8 cellular contexts compared by ENCODE assay signal in genomic region chr11:89617003-89617602, GRCh38.
DNase-seq lines count a peak whose midpoint lies in the region; ATAC-seq, FAIRE-seq and TF ChIP-seq lines count a peak whose summit lies in the region.
"Not testable (repeated sequence)": the region's sequence is repeated elsewhere in the genome, so short reads cannot be mapped to it uniquely, and the experiment has no call there.

No MANE protein-coding gene starts in this region.

- not testable (repeated sequence) for H4K20me1 ChIP-seq in OCI-LY3 (ENCODE audit: insufficient read depth, low read length); keratinocyte (ENCODE audit: control insufficient read depth, extremely low read depth, insufficient read depth, low read length); neural progenitor cell (ENCODE audit: low read depth)

- TF ChIP-seq EP300 in tibial nerve (IDR thresholded peaks at IDR 0.05): not testable (repeated sequence)

- H3K9me3 Mint-ChIP-seq in neural progenitor cell: not testable (repeated sequence)

- not testable (repeated sequence) for H3K9me1 ChIP-seq in keratinocyte (ENCODE audit: control insufficient read depth, extremely low read depth, insufficient read depth, low read length)

- dilution Hi-C loops in keratinocyte (cut with MboI; ENCODE audit: extremely low pct_ligation_motif_present, low sequenced_read_pairs): not testable (repeated sequence)

- ATAC-seq in esophagus mucosa: peak; percentile 67

- not testable (repeated sequence) for H3K36me3 ChIP-seq in OCI-LY3 (replicated peaks; ENCODE audit: low read depth, low read length); keratinocyte (ENCODE audit: control insufficient read depth in 2 of 2, extremely low read depth in 1 of 2, insufficient read depth in 2 of 2, low read length in 2 of 2); neural progenitor cell; tibial nerve

- peak; percentile 25 for DNase-seq in EH (ENCODE audit: low read depth)
- DNase-seq in astrocyte of the hippocampus (ENCODE audit: low read depth, low spot score): peak; percentile 38
- DNase-seq in keratinocyte (ENCODE audit: low read depth, low spot score): not testable (repeated sequence)
- peak; percentile 18 for DNase-seq in neural progenitor cell (ENCODE audit: low spot score)
- DNase-seq in tibial nerve (ENCODE audit: low spot score in 2 of 2): peak in 1 of 2 donors; percentile 5

- H3K4me1 Mint-ChIP-seq in neural progenitor cell: peaks cover 15% of the 10 kb centered on the region

- H3K27ac ChIP-seq in OCI-LY3 (ENCODE audit: low read length); keratinocyte (ENCODE audit: control insufficient read depth, insufficient read depth, low read length); neural progenitor cell; tibial nerve: not testable (repeated sequence)

- peak; percentile 69 for FAIRE-seq in keratinocyte (lab: Jason Lieb, UNC)

- 50 to 53% methylated on average over 1 of the region's 1 CpG for WGBS in tibial nerve, 2 donors

- H3K9me3 ChIP-seq in OCI-LY3 (ENCODE audit: insufficient read depth, low read length); keratinocyte (ENCODE audit: control insufficient read depth, low read depth, low read length); neural progenitor cell (ENCODE audit: low read depth); tibial nerve: not testable (repeated sequence)

- H3K36me3 Mint-ChIP-seq in neural progenitor cell: not testable (repeated sequence)

- H3K4me1 ChIP-seq in OCI-LY3 (ENCODE audit: low read length); keratinocyte (ENCODE audit: control insufficient read depth, extremely low read depth, insufficient read depth, low read length): not testable (repeated sequence)
- peaks cover 12% of the 10 kb centered on the region for H3K4me1 ChIP-seq in neural progenitor cell
- H3K4me1 ChIP-seq in tibial nerve: peaks cover 0 to 18% (median 0%) of the 10 kb centered on the region in 4 donors

- H3K9ac ChIP-seq in OCI-LY3 (ENCODE audit: low read length); keratinocyte (ENCODE audit: control insufficient read depth, extremely low read depth, insufficient read depth, low read length); neural progenitor cell: not testable (repeated sequence)

- H2AFZ ChIP-seq in OCI-LY3 (ENCODE audit: low read depth, low read length); keratinocyte (ENCODE audit: control insufficient read depth, low read length): not testable (repeated sequence)
- H2AFZ ChIP-seq in neural progenitor cell (replicated peaks): peak overlapping the region; percentile 78

- not testable (repeated sequence) for H3F3A ChIP-seq in neural progenitor cell (ENCODE audit: low read depth)

- not testable (repeated sequence) for H3K4me3 Mint-ChIP-seq in neural progenitor cell

- peak overlapping the region; percentile 70 for H3K27ac Mint-ChIP-seq in neural progenitor cell

- H3K27me3 ChIP-seq in OCI-LY3 (ENCODE audit: low read depth, low read length); keratinocyte (ENCODE audit: control insufficient read depth, extremely low read depth, insufficient read depth, low read length); neural progenitor cell; tibial nerve: not testable (repeated sequence)

- not testable (repeated sequence) for H3K27me3 Mint-ChIP-seq in neural progenitor cell (ENCODE audit: insufficient read depth, low read depth)

- not testable (repeated sequence) for H3K79me2 ChIP-seq in OCI-LY3 (ENCODE audit: low read length); keratinocyte (ENCODE audit: control insufficient read depth, insufficient read depth, low read length); neural progenitor cell (ENCODE audit: low read depth)

- TF ChIP-seq CTCF in LNCAP (IDR thresholded peaks at IDR 0.05) (peak; percentile 59; the same call in 1 of the 2 replicates), OCI-LY3 (IDR thresholded peaks at IDR 0.05; ENCODE audit: low read depth, low read length) (peak; percentile 52), neural progenitor cell (IDR thresholded peaks at IDR 0.05) (peak; percentile 68), tibial nerve (IDR thresholded peaks at IDR 0.05) (peak; percentile 23 to 58 (median 34))
- not testable (repeated sequence) for TF ChIP-seq CTCF in keratinocyte (optimal IDR thresholded peaks at IDR 0.05 in 1 of 3, IDR thresholded peaks at IDR 0.05 in 1 of 3, conservative IDR thresholded peaks at IDR 0.05 in 1 of 3; ENCODE audit: extremely low read depth in 1 of 3, insufficient read depth in 2 of 3, low read length in 3 of 3)

- TF ChIP-seq POLR2A in tibial nerve (IDR thresholded peaks at IDR 0.05): not testable (repeated sequence)

- H3K4me2 ChIP-seq in OCI-LY3 (ENCODE audit: low read length); keratinocyte (ENCODE audit: control insufficient read depth, extremely low read depth, insufficient read depth, low read depth, low read length); neural progenitor cell: not testable (repeated sequence)

- H3K4me3 ChIP-seq in OCI-LY3 (ENCODE audit: low read length); keratinocyte (ENCODE audit: control insufficient read depth in 2 of 3, extremely low read depth in 1 of 3, insufficient read depth in 2 of 3, low read depth in 1 of 3, low read length in 3 of 3); neural progenitor cell; tibial nerve: not testable (repeated sequence)
